14 cellular contexts compared by ENCODE assay signal in genomic region chr14:68653108-68653507, GRCh38.
A peak's percentile ranks its signal among the peaks of the same experiment; 100 is the strongest.
DNase-seq lines count a peak whose midpoint lies in the region; ATAC-seq and TF ChIP-seq lines count a peak whose summit lies in the region.
"Had no signal": no experiment of that assay in that cellular context is flagged by ENCODE, and none has a peak within 500 bp of the region (broad histone marks: within the 10 kb centered on the region; RNA-seq: fewer than 3 reads in every experiment).

No MANE protein-coding gene starts in this region.

- no TSS peak for BruUV-seq in mammary epithelial cell (replicated peaks; lab: Mats Ljungman, UMichigan)

- ATAC-seq in gastroesophageal sphincter (no peak), GM19328 (IDR thresholded peaks at IDR 0.05; ENCODE audit: unreplicated experiment) (no peak)
- no peak for ATAC-seq in effector memory CD8-positive, alpha-beta T cell (replicated peaks)

- DNase-seq in breast epithelium (ENCODE audit: low spot score in 2 of 2): peak in 1 of 2 donors; percentile 14
- DNase-seq in mammary epithelial cell: no peak
- DNase-seq in trophoblast cell: no peak
- no peak for DNase-seq in uterus
- no peak for DNase-seq in AG08396 (ENCODE audit: low spot score)
- DNase-seq in effector memory CD8-positive, alpha-beta T cell: no peak
- DNase-seq: Caco-2, HCEC 1CT, NCI-H1417, NCI-H2029 treated with DMSO at 0.1 percent for 48 hours, NCI-H510A treated with DMSO at 0.1 percent for 48 hours had no signal

- WGBS in mammary epithelial cell (ENCODE audit: low coverage, missing lambda C conversion rate): 100% methylated on average over 6 of the region's 6 CpGs
- 94 to 97% methylated on average over 5 to 6 of the region's 6 CpGs for WGBS in gastroesophageal sphincter (ENCODE audit: low coverage in 1 of 2), 2 donors
- no CpG with 5 or more reads among the region's 6 CpGs for WGBS in trophoblast cell (ENCODE audit: extremely low coverage, insufficient coverage, insufficient read length)

- CTCF ChIA-PET in mammary epithelial cell (lab: Charles Lee; ENCODE audit: low non-redundant PET): no interaction called here

- H3K27ac Mint-ChIP-seq in effector memory CD8-positive, alpha-beta T cell: no peak overlapping the region

- H3K36me3 Mint-ChIP-seq in effector memory CD8-positive, alpha-beta T cell (ENCODE audit: insufficient read depth): peaks cover 3% of the 10 kb centered on the region

- no peak overlapping the region for H2AFZ ChIP-seq in mammary epithelial cell (ENCODE audit: low read depth, low read length)
- no peak overlapping the region for H2AFZ ChIP-seq in trophoblast cell (ENCODE audit: insufficient read depth, low read length, poor library complexity)

- peak overlapping the region; percentile 76 to 80 for H3K27ac ChIP-seq in breast epithelium
- no peak overlapping the region for H3K27ac ChIP-seq in mammary epithelial cell (ENCODE audit: insufficient read depth, low read depth, low read length)
- H3K27ac ChIP-seq in gastroesophageal sphincter: peak overlapping the region; percentile 90 to 98 (median 92)
- no peak overlapping the region for H3K27ac ChIP-seq in trophoblast cell (ENCODE audit: low read depth, low read length)
- peak overlapping the region; percentile 88 to 94 for H3K27ac ChIP-seq in uterus

- TF ChIP-seq CTCF in breast epithelium (IDR thresholded peaks at IDR 0.05) (no peak), mammary epithelial cell (conservative IDR thresholded peaks at IDR 0.05 in 1 of 2, IDR thresholded peaks at IDR 0.05 in 1 of 2; ENCODE audit: extremely low read depth in 1 of 2, insufficient read depth in 1 of 2, low read depth in 1 of 2, low read length in 2 of 2) (no peak), gastroesophageal sphincter (IDR thresholded peaks at IDR 0.05) (no peak), uterus (IDR thresholded peaks at IDR 0.05) (no peak)

- no peak overlapping the region for H4K91ac ChIP-seq in trophoblast cell (ENCODE audit: low read depth, low read length)

- H3K4ac ChIP-seq in trophoblast cell (ENCODE audit: low read depth, low read length): no peak overlapping the region

- peaks cover 3 to 9% of the 10 kb centered on the region in 2 donors for H3K4me1 Mint-ChIP-seq in effector memory CD8-positive, alpha-beta T cell (ENCODE audit: low read depth in 2 of 2)

- no peak overlapping the region for H3K4me2 ChIP-seq in mammary epithelial cell (ENCODE audit: insufficient read depth, low read depth, low read length)
- H3K4me2 ChIP-seq in trophoblast cell (ENCODE audit: low read length): no peak overlapping the region

- no peak for TF ChIP-seq EP300 in gastroesophageal sphincter (IDR thresholded peaks at IDR 0.05)

- H3K27me3 Mint-ChIP-seq in effector memory CD8-positive, alpha-beta T cell: no peaks in the 10 kb centered on the region

- no peak overlapping the region for H3K18ac ChIP-seq in trophoblast cell (ENCODE audit: low read length)

- peak overlapping the region; percentile 57 for H2AK5ac ChIP-seq in trophoblast cell (ENCODE audit: low read length)

- no peaks in the 10 kb centered on the region for H3K79me2 ChIP-seq in mammary epithelial cell (ENCODE audit: insufficient read depth, low read length)
- no peaks in the 10 kb centered on the region for H3K79me2 ChIP-seq in trophoblast cell (ENCODE audit: control insufficient read depth, insufficient read depth, low read length, poor library complexity)

- dilution Hi-C loops in mammary epithelial cell (cut with HindIII; ENCODE audit: low sequenced_read_pairs): no loop called here

- H2BK5ac ChIP-seq in trophoblast cell (ENCODE audit: low read depth, low read length, poor library complexity): no peak overlapping the region

- H3K79me1 ChIP-seq in trophoblast cell (ENCODE audit: low read length): peaks cover 32% of the 10 kb centered on the region

- H4K12ac ChIP-seq in trophoblast cell (ENCODE audit: low read depth, low read length): no peak overlapping the region

- peaks cover 0 to 22% of the 10 kb centered on the region in 2 donors for H3K4me1 ChIP-seq in breast epithelium
- peaks cover 20% of the 10 kb centered on the region for H3K4me1 ChIP-seq in mammary epithelial cell (ENCODE audit: insufficient read depth, low read length)
- H3K4me1 ChIP-seq in gastroesophageal sphincter: peaks cover 0 to 92% (median 13%) of the 10 kb centered on the region in 3 donors
- H3K4me1 ChIP-seq in trophoblast cell (ENCODE audit: control insufficient read depth in 1 of 2, insufficient read depth in 2 of 2, low read length in 2 of 2): peaks cover 28 to 33% of the 10 kb centered on the region in 2 experiments
- H3K4me1 ChIP-seq in uterus: peaks cover 10% of the 10 kb centered on the region in 2 donors

- no peak overlapping the region for H3K4me3 Mint-ChIP-seq in effector memory CD8-positive, alpha-beta T cell

- in situ Hi-C loops in mammary epithelial cell (cut with MboI; ENCODE audit: low sequenced_read_pairs in 2 of 2): no loop called here

- no peaks in the 10 kb centered on the region for H4K20me1 ChIP-seq in mammary epithelial cell (ENCODE audit: insufficient read depth, low read length)

- no peak overlapping the region for H3K23ac ChIP-seq in trophoblast cell (ENCODE audit: low read length)

- no peak overlapping the region for H3K14ac ChIP-seq in trophoblast cell (ENCODE audit: low read length)

- H3K9ac ChIP-seq in mammary epithelial cell (ENCODE audit: insufficient read depth, low read length) (no peak overlapping the region), trophoblast cell (ENCODE audit: low read length) (no peak overlapping the region)

- H3K27me3 ChIP-seq in breast epithelium (no peaks in the 10 kb centered on the region), mammary epithelial cell (ENCODE audit: insufficient read depth, low read length) (no peaks in the 10 kb centered on the region), gastroesophageal sphincter (no peaks in the 10 kb centered on the region), trophoblast cell (ENCODE audit: insufficient read depth, low read length) (no peaks in the 10 kb centered on the region), uterus (no peaks in the 10 kb centered on the region)

- H3K9me3 ChIP-seq in breast epithelium (no peaks in the 10 kb centered on the region), mammary epithelial cell (replicated peaks; ENCODE audit: insufficient read depth, low read length) (no peaks in the 10 kb centered on the region), gastroesophageal sphincter (no peaks in the 10 kb centered on the region), trophoblast cell (ENCODE audit: insufficient read depth, low read depth, low read length) (peaks cover 1% of the 10 kb centered on the region), uterus (no peaks in the 10 kb centered on the region)
- H3K9me3 ChIP-seq: Caco-2 had no signal

- H2BK12ac ChIP-seq in trophoblast cell (ENCODE audit: low read length): peak overlapping the region; percentile 62

- H3K9me3 Mint-ChIP-seq in effector memory CD8-positive, alpha-beta T cell: no peaks in the 10 kb centered on the region
- H3K9me3 Mint-ChIP-seq: CD14-positive monocyte had no signal

- TF ChIP-seq POLR2A in breast epithelium (IDR thresholded peaks at IDR 0.05) (no peak), gastroesophageal sphincter (IDR thresholded peaks at IDR 0.05) (no peak), uterus (IDR thresholded peaks at IDR 0.05) (no peak)

- H3K4me3 ChIP-seq in breast epithelium (no peak overlapping the region), mammary epithelial cell (replicated peaks in 1 of 3; ENCODE audit: insufficient read depth in 1 of 3, low read depth in 2 of 3, low read length in 3 of 3) (no peak overlapping the region), gastroesophageal sphincter (no peak overlapping the region), trophoblast cell (ENCODE audit: low read depth, low read length) (no peak overlapping the region), uterus (no peak overlapping the region)

- intact Hi-C loops in breast epithelium (cut with DNase I; ENCODE audit: low total_unique reads): no loop called here
- intact Hi-C loops in mammary epithelial cell (cut with micrococcal nuclease): no loop called here
- intact Hi-C loops in uterus (cut with DNase I; ENCODE audit: low total_unique reads): no loop called here

- no peak overlapping the region for H4K8ac ChIP-seq in trophoblast cell (ENCODE audit: low read depth, low read length)

- no peak overlapping the region for H2BK120ac ChIP-seq in trophoblast cell (ENCODE audit: insufficient read depth, low read length, poor library complexity)

- H3K36me3 ChIP-seq in breast epithelium: no peaks in the 10 kb centered on the region
- no peaks in the 10 kb centered on the region for H3K36me3 ChIP-seq in mammary epithelial cell (ENCODE audit: insufficient read depth, low read length)
- no peaks in the 10 kb centered on the region for H3K36me3 ChIP-seq in gastroesophageal sphincter
- no peaks in the 10 kb centered on the region for H3K36me3 ChIP-seq in trophoblast cell (ENCODE audit: control insufficient read depth in 1 of 2, insufficient read depth in 2 of 2, low read length in 2 of 2)
- no peaks in the 10 kb centered on the region for H3K36me3 ChIP-seq in uterus

Comparison
In these comparisons a context has a peak if more than half of its experiments do, and no peak if none do; other contexts are left out.
1. H3K27ac ChIP-seq: peak in breast epithelium (2 of 2), gastroesophageal sphincter (4 of 4) and uterus (2 of 2); none in mammary epithelial cell (single experiment) and trophoblast cell (single experiment).